8 cellular contexts compared by ENCODE assay signal in genomic region chr12:48681416-48681737, GRCh38. TPM values are rescaled to one million over a fixed set of nuclear protein-coding genes. Genes with fewer than 3 reads are reported as not detected.
DNase-seq lines count a peak whose midpoint lies in the region; ATAC-seq and TF ChIP-seq lines count a peak whose summit lies in the region.

No MANE protein-coding gene starts in this region.

- H3K27ac Mint-ChIP-seq in neural crest cell (ENCODE audit: unreplicated experiment) = peak overlapping the region; percentile 99

- DNase-seq in activated T-cell treated with anti-CD3 and anti-CD28 coated beads for 4 hours (peak; percentile 5), fibroblast of gingiva (ENCODE audit: low read depth) (peak; percentile 5), neural crest cell (ENCODE audit: low read depth, low spot score) (no peak), mesenteric fat pad (ENCODE audit: low spot score) (no peak)
- no peak for DNase-seq in activated T-cell treated with anti-CD3 and anti-CD28 coated beads, Interleukin-2, amount 50 U/mL, for 1 hour

- H3K9me3 Mint-ChIP-seq in neural crest cell = no peaks in the 10 kb centered on the region

- H3K4me3 Mint-ChIP-seq in neural crest cell = peak overlapping the region; percentile 100

- peak; percentile 23 for ATAC-seq in SK-N-SH treated with all-trans-retinoic acid at 6 μM for 48 hours
- no peak for ATAC-seq in GM19455 (IDR thresholded peaks at IDR 0.05; ENCODE audit: unreplicated experiment)
- no peak for ATAC-seq in HG03565 (IDR thresholded peaks at IDR 0.05; ENCODE audit: unreplicated experiment)

- H3K4me1 Mint-ChIP-seq in neural crest cell = peaks cover 44% of the 10 kb centered on the region

- TF ChIP-seq CTCF in neural crest cell (conservative IDR thresholded peaks at IDR 0.05) = no peak

- peaks cover 22% of the 10 kb centered on the region for H3K36me3 Mint-ChIP-seq in neural crest cell (ENCODE audit: low read depth)

- H3K27me3 Mint-ChIP-seq in neural crest cell (ENCODE audit: low read depth) = peaks cover 2% of the 10 kb centered on the region

TF ChIP-seq in SK-N-SH treated with all-trans-retinoic acid at 6 μM for 48 hours, 23 proteins besides CTCF, POLR2A, EP300 and RAD21:
- TF ChIP-seq RARB (CRISPR knock-in tag; IDR thresholded peaks at IDR 0.05) (no peak), TOX (CRISPR knock-in tag; IDR thresholded peaks at IDR 0.05; ENCODE audit: borderline replicate concordance) (no peak), ZNF8 (CRISPR knock-in tag; IDR thresholded peaks at IDR 0.05) (no peak), TSHZ2 (CRISPR knock-in tag; IDR thresholded peaks at IDR 0.05) (no peak), ZNF565 (CRISPR knock-in tag; conservative IDR thresholded peaks at IDR 0.05; ENCODE audit: low read depth) (no peak)
TF ChIP-seq in SK-N-SH treated with all-trans-retinoic acid at 6 μM for 48 hours: peak in this region for 0.

RNA-seq across cellular contexts. Expression of gene KANSL2, which starts 0.7 kb away (rescaled TPM):
- total RNA-seq in neural crest cell (58.9 and 60.7 TPM in 2 replicates), mesenteric fat pad (19.0 TPM)

RNA-seq across cellular contexts. Expression of gene CCNT1, which starts 35.1 kb away (rescaled TPM):
- 57.0 and 58.3 TPM in 2 replicates for total RNA-seq in neural crest cell
- total RNA-seq in mesenteric fat pad = 28.9 TPM

Comparison
In these comparisons a context has a peak if more than half of its experiments do, and no peak if none do; other contexts are left out.
1. DNase-seq: peak in activated T-cell treated with anti-CD3 and anti-CD28 coated beads for 4 hours (single experiment) and fibroblast of gingiva (single experiment); none in activated T-cell treated with anti-CD3 and anti-CD28 coated beads, Interleukin-2, amount 50 U/mL, for 1 hour (single experiment), neural crest cell (single experiment) and mesenteric fat pad (single experiment).